28 cellular contexts compared by ENCODE assay signal in the genomic region with DNA sequence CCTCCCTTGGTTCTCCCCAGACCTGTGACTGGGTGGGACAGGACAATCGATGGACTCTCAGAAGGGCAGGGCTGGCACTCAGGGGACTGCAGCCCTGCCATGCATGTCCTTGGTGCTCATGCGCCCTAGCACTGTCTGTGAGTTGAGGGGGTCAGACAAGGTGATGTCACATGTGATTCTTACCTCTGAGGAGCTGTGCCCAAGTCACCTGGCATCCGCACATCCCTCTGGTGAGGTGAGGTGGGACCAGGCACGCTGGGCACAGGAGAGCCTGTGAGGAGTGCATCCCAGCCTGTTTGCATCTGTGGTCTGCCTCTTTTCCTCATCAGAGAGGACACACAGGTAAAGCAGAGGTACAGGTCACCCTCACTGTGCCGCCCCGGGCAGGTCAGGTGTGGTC.
"Had no signal": no experiment of that assay in that cellular context is flagged by ENCODE, and none has a peak within 500 bp of the region (broad histone marks: within the 10 kb centered on the region; RNA-seq: fewer than 3 reads in every experiment).

No MANE protein-coding gene starts in this region.

- H3K36me3 ChIP-seq: prostate gland, right atrium auricular region, thoracic aorta, upper lobe of right lung, uterus had no signal

- H3K4me2 ChIP-seq: neural progenitor cell had no signal

- ATAC-seq: effector memory CD8-positive, alpha-beta T cell; left cardiac atrium; left lung; naive thymus-derived CD4-positive, alpha-beta T cell; sciatic nerve; stimulated activated memory B cell treated with anti-CD40 and anti-IgM and Interleukin-4, amounts not matched to agents 10 μg/mL and 1 μg/mL and 100 μg/mL, for 72 hours; stimulated activated naive CD8-positive, alpha-beta T cell treated with anti-CD3 and anti-CD28 coated beads, Interleukin-15, Interleukin-2, amounts not matched to agents 100 U/mL and 50 U/mL, for 24 hours; upper lobe of right lung had no signal

- H3K9me3 ChIP-seq: esophagus squamous epithelium, heart right ventricle, left lung, prostate gland, right atrium auricular region, thoracic aorta, tibial nerve, upper lobe of right lung, uterus had no signal

- H2AFZ ChIP-seq: neural progenitor cell had no signal

- H3K4me1 ChIP-seq: prostate gland, right atrium auricular region, tibial nerve, upper lobe of right lung, uterus had no signal

- FAIRE-seq: endometrium, islet of Langerhans had no signal

- H3K27ac ChIP-seq: esophagus squamous epithelium, heart right ventricle, left lung, neural progenitor cell, prostate gland, right atrium auricular region, thoracic aorta, tibial nerve, upper lobe of right lung, uterus had no signal

- DNase-seq: cortex of kidney; effector memory CD8-positive, alpha-beta T cell; erythroblast; esophagus squamous epithelium; foreskin melanocyte; glutamatergic neuron; heart right ventricle; hippocampal formation; left cardiac atrium; left lung; mesenchymal stem cell; midbrain; naive thymus-derived CD4-positive, alpha-beta T cell; nucleus accumbens; stimulated activated CD4-positive, alpha-beta T cell treated with anti-CD3 and anti-CD28 coated beads, Interleukin-4, amount 100 ng/mL, for 4 hours; stimulated activated naive CD8-positive, alpha-beta T cell treated with anti-CD3 and anti-CD28 coated beads, Interleukin-15, Interleukin-2, amounts not matched to agents 100 U/mL and 50 U/mL, for 24 hours; substantia nigra; upper lobe of right lung had no signal

- H3K4me3 ChIP-seq: esophagus squamous epithelium, heart right ventricle, left lung, neural progenitor cell, prostate gland, right atrium auricular region, thoracic aorta, tibial nerve, upper lobe of right lung, uterus had no signal

- H3K27me3 ChIP-seq: esophagus squamous epithelium, heart right ventricle, left lung, neural progenitor cell, right atrium auricular region, tibial nerve, upper lobe of right lung, uterus had no signal

- H3K9ac ChIP-seq: neural progenitor cell had no signal
